1 cellular context compared by ENCODE assay signal in genomic region chr2:137967042-137967441, GRCh38.
A peak's percentile ranks its signal among the peaks of the same experiment; 100 is the strongest.
TF ChIP-seq lines count a peak whose summit lies in the region.

No MANE protein-coding gene starts in this region.

TF ChIP-seq in HepG2, 621 proteins besides CTCF, POLR2A, EP300 and RAD21 (continued from another document and continues in another):
- no peak for TF ChIP-seq RERE (CRISPR knock-in tag; IDR thresholded peaks at IDR 0.05; ENCODE audit: low read depth)
- peak; percentile 39; the same call in 1 of the 2 replicates for TF ChIP-seq HDAC2 (CRISPR knock-in tag; IDR thresholded peaks at IDR 0.05)
- no peak for TF ChIP-seq ZFP41 (CRISPR knock-in tag; IDR thresholded peaks at IDR 0.05; ENCODE audit: borderline replicate concordance)
- TF ChIP-seq ZNF318 (CRISPR knock-in tag; IDR thresholded peaks at IDR 0.05), result no peak
- no peak for TF ChIP-seq SP140L (CRISPR knock-in tag; IDR thresholded peaks at IDR 0.05; ENCODE audit: borderline replicate concordance)
- no peak for TF ChIP-seq ARNT2 (CRISPR knock-in tag; IDR thresholded peaks at IDR 0.05; ENCODE audit: low read depth)
- no peak for TF ChIP-seq XBP1 (CRISPR knock-in tag; IDR thresholded peaks at IDR 0.05)
- TF ChIP-seq JUND (CRISPR knock-in tag; IDR thresholded peaks at IDR 0.05), result no peak
- no peak for TF ChIP-seq ZNF30 (CRISPR knock-in tag; IDR thresholded peaks at IDR 0.05)
- 0 out of 2 replicates have a peak, but pooled peaks have one; percentile 34 for TF ChIP-seq BORCS8-MEF2B (CRISPR knock-in tag; IDR thresholded peaks at IDR 0.05)
- no peak for TF ChIP-seq ZNF350 (CRISPR knock-in tag; IDR thresholded peaks at IDR 0.05; ENCODE audit: borderline replicate concordance, low read depth)
- no peak for TF ChIP-seq DZIP1 (CRISPR knock-in tag; IDR thresholded peaks at IDR 0.05)
- peak; percentile 100 for TF ChIP-seq ZNF121 (CRISPR knock-in tag; IDR thresholded peaks at IDR 0.05)
- no peak for TF ChIP-seq ARHGAP35 (CRISPR knock-in tag; IDR thresholded peaks at IDR 0.05; ENCODE audit: borderline replicate concordance)
- TF ChIP-seq MLXIP (CRISPR knock-in tag; IDR thresholded peaks at IDR 0.05; ENCODE audit: borderline replicate concordance), result no peak
- TF ChIP-seq PLSCR1 (CRISPR knock-in tag; IDR thresholded peaks at IDR 0.05; ENCODE audit: borderline replicate concordance), result no peak
- no peak for TF ChIP-seq EED (CRISPR knock-in tag; IDR thresholded peaks at IDR 0.05)
- no peak for TF ChIP-seq THAP11 (CRISPR knock-in tag; IDR thresholded peaks at IDR 0.05)
- no peak for TF ChIP-seq ZNF614 (CRISPR knock-in tag; IDR thresholded peaks at IDR 0.05; ENCODE audit: borderline replicate concordance)
- TF ChIP-seq PAX8 (CRISPR knock-in tag; IDR thresholded peaks at IDR 0.05; ENCODE audit: borderline replicate concordance), result 0 out of 2 replicates have a peak, but pooled peaks have one; percentile 27
- TF ChIP-seq ZFP82 (CRISPR knock-in tag; IDR thresholded peaks at IDR 0.05; ENCODE audit: borderline replicate concordance), result no peak
- no peak for TF ChIP-seq MXD1 (CRISPR knock-in tag; IDR thresholded peaks at IDR 0.05)
- no peak for TF ChIP-seq ZNF510 (CRISPR knock-in tag; IDR thresholded peaks at IDR 0.05; ENCODE audit: low read depth)
- TF ChIP-seq AHR (CRISPR knock-in tag; IDR thresholded peaks at IDR 0.05), result 0 out of 2 replicates have a peak, but pooled peaks have one; percentile 51
- no peak for TF ChIP-seq GPBP1L1 (CRISPR knock-in tag; IDR thresholded peaks at IDR 0.05)
- 0 out of 2 replicates have a peak, but pooled peaks have one; percentile 3 for TF ChIP-seq FOXA3 (CRISPR knock-in tag; IDR thresholded peaks at IDR 0.05)
- no peak for TF ChIP-seq ZHX1 (CRISPR knock-in tag; IDR thresholded peaks at IDR 0.05; ENCODE audit: low read depth)
- 0 out of 2 replicates have a peak, but pooled peaks have one; percentile 35 for TF ChIP-seq FOXK1 (CRISPR knock-in tag; IDR thresholded peaks at IDR 0.05; ENCODE audit: borderline replicate concordance, low read depth)
- no peak for TF ChIP-seq MYNN (CRISPR knock-in tag; IDR thresholded peaks at IDR 0.05; ENCODE audit: low read depth)
- TF ChIP-seq ZNF382 (CRISPR knock-in tag; IDR thresholded peaks at IDR 0.05; ENCODE audit: borderline replicate concordance), result no peak
